9 cellular contexts compared by ENCODE assay signal in the genomic region with DNA sequence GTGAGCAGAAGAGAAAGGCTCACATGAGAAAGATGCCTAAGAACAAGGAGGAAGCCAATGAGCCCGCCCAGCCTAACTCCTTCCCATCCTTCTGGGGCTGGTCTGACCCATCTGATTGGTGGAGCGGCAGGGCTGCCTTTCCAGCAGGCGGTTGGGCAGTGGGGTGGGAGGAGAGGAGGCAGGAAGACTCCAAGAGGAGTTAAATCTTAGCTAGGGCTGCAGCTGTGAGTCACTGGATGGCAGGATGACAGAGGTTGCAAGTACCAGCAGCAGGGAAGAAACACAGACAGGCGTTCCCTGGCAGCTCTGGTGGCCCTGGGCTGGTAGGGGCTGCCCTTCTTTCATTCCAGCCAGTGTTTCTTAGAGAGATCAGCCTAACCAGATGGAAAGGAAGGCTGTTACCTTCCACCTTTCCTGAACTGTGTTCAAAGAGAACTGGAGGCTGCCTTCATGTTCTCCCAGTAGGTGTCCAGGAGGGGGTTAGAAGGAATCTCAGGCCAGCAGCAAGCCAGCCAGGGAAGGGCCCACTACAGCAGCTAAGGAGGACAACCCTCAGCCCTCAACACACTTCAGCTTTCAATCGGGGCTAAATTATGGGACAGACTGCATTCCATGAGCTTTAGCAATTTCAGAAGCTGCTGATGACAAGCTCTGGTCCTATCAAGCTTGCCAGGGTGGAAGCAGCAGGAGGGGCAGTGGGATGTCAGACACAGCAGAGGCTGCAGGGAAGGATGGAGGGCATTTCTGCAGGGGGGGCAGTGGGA. TPM values are rescaled to one million over a fixed set of nuclear protein-coding genes. Genes with fewer than 3 reads are reported as not detected.
DNase-seq lines count a peak whose midpoint lies in the region; ATAC-seq and TF ChIP-seq lines count a peak whose summit lies in the region.
"Had no signal": no experiment of that assay in that cellular context is flagged by ENCODE, and none has a peak within 500 bp of the region (broad histone marks: within the 10 kb centered on the region; RNA-seq: fewer than 3 reads in every experiment).

No MANE protein-coding gene starts in this region.

- ATAC-seq in GM21619 (IDR thresholded peaks at IDR 0.05; ENCODE audit: unreplicated experiment): no peak

- no peaks in the 10 kb centered on the region for H3K36me3 ChIP-seq in colonic mucosa
- no peaks in the 10 kb centered on the region for H3K36me3 ChIP-seq in stomach smooth muscle (ENCODE audit: control insufficient read depth in 2 of 2, insufficient read depth in 2 of 2, low read length in 2 of 2)

- H3K4me3 ChIP-seq in colonic mucosa (no peak overlapping the region), stomach smooth muscle (ENCODE audit: low read length in 2 of 2) (peak overlapping the region in 1 of 2 donors; percentile 49)

- H3K9me3 ChIP-seq in colonic mucosa (no peaks in the 10 kb centered on the region), stomach smooth muscle (ENCODE audit: control insufficient read depth in 2 of 2, low read length in 2 of 2) (no peaks in the 10 kb centered on the region)

- no peak for TF ChIP-seq CTCF in colonic mucosa (IDR thresholded peaks at IDR 0.05)

- intact Hi-C loops in colonic mucosa (cut with DNase I): no loop called here

- H3K9ac ChIP-seq in colonic mucosa (ENCODE audit: low read depth in 2 of 2, low read length in 2 of 2) (no peak overlapping the region), stomach smooth muscle (ENCODE audit: low read length in 2 of 2) (peak overlapping the region in 1 of 2 donors; percentile 62)

- no peaks in the 10 kb centered on the region for H3K27me3 ChIP-seq in colonic mucosa
- H3K27me3 ChIP-seq in stomach smooth muscle (ENCODE audit: control insufficient read depth in 1 of 2, insufficient read depth in 2 of 2, low read length in 2 of 2): no peaks in the 10 kb centered on the region

- peak overlapping the region; percentile 26 for H3K27ac ChIP-seq in colonic mucosa
- peak overlapping the region; percentile 71 for H3K27ac ChIP-seq in stomach smooth muscle (ENCODE audit: low read length)
- H3K27ac ChIP-seq: C4-2B had no signal

- H3K4me1 ChIP-seq in colonic mucosa: no peaks in the 10 kb centered on the region
- H3K4me1 ChIP-seq in stomach smooth muscle (ENCODE audit: control insufficient read depth, insufficient read depth, low read length): peaks cover 20% of the 10 kb centered on the region

- DNase-seq in NCI-H2196 (lab: John Stamatoyannopoulos, UW; ENCODE audit: unreplicated experiment): peak; percentile 29
- DNase-seq in NCI-H2196 treated with DMSO at 0.1 percent for 48 hours (lab: John Stamatoyannopoulos, UW; ENCODE audit: unreplicated experiment): no peak
- DNase-seq in RKO (ENCODE audit: low spot score): peak; percentile 70
- peak; percentile 66 for DNase-seq in colonic mucosa
- DNase-seq in left kidney (ENCODE audit: low read depth, low spot score): peak; percentile 95
- no peak for DNase-seq in NCI-H146 treated with DMSO at 0.1 percent for 48 hours (lab: John Stamatoyannopoulos, UW; ENCODE audit: unreplicated experiment)

RNA-seq across cellular contexts. Expression of a gene that starts 50.3 kb away (rescaled TPM):
- total RNA-seq in colonic mucosa: 10 to 100 TPM; 12.3 to 13.7 TPM

Comparison
In these comparisons a context has a peak if more than half of its experiments do, and no peak if none do; other contexts are left out.
1. DNase-seq: peak in NCI-H2196 (single experiment), RKO (single experiment), colonic mucosa (single experiment) and left kidney (single experiment); none in NCI-H2196 treated with DMSO at 0.1 percent for 48 hours (single experiment) and NCI-H146 treated with DMSO at 0.1 percent for 48 hours (single experiment).